Comparison of ENCODE assay signal across 9 cellular contexts in genomic region chr9:92180669-92181181, GRCh38.
DNase-seq lines count a peak whose midpoint lies in the region; ATAC-seq and TF ChIP-seq lines count a peak whose summit lies in the region.
"Had no signal": no experiment of that assay in that cellular context is flagged by ENCODE, and none has a peak within 500 bp of the region (broad histone marks: within the 10 kb centered on the region; RNA-seq: fewer than 3 reads in every experiment).

No MANE protein-coding gene starts in this region.

- no peak for TF ChIP-seq EP300 in suprapubic skin (IDR thresholded peaks at IDR 0.05)

- WGBS in suprapubic skin: 60% methylated on average over 7 of the region's 7 CpGs

- H3K4me1 ChIP-seq in mucosa of descending colon (ENCODE audit: low read depth) (no peaks in the 10 kb centered on the region), suprapubic skin (no peaks in the 10 kb centered on the region)

- H3K4me3 ChIP-seq in MG63: no peak overlapping the region
- H3K4me3 ChIP-seq in cardiac fibroblast (replicated peaks in 1 of 2; ENCODE audit: low read depth in 2 of 2, low read length in 2 of 2): no peak overlapping the region
- H3K4me3 ChIP-seq in mucosa of descending colon: no peak overlapping the region
- no peak overlapping the region for H3K4me3 ChIP-seq in suprapubic skin

- DNase-seq in Daoy (ENCODE audit: low read depth) (peak; percentile 80), MG63 (peak; percentile 71), cardiac fibroblast (ENCODE audit: low read depth in 2 of 2) (peak; percentile 66 to 81), mucosa of descending colon (peak in 1 of 3 donors; percentile 28), suprapubic skin (ENCODE audit: low spot score in 2 of 2) (no peak)
- no peak for DNase-seq in stimulated activated CD4-positive, alpha-beta T cell treated with anti-CD3 and anti-CD28 coated beads, Interleukin-2, amount 100 ng/mL, for 48 hours
- no peak for DNase-seq in activated naive CD4-positive, alpha-beta T cell treated with anti-CD3 and anti-CD28 coated beads, Interleukin-2, amount 50 U/mL, for 16 hours
- DNase-seq: activated CD4-positive, alpha-beta T cell treated with anti-CD3 and anti-CD28 coated beads, Interleukin-2, amount 50 U/mL, for 48 hours had no signal

- H3K9me3 ChIP-seq in MG63 (no peaks in the 10 kb centered on the region), mucosa of descending colon (no peaks in the 10 kb centered on the region), suprapubic skin (no peaks in the 10 kb centered on the region)

- H3K27me3 ChIP-seq in MG63 (no peaks in the 10 kb centered on the region), suprapubic skin (no peaks in the 10 kb centered on the region)

- H3K36me3 ChIP-seq in MG63: no peaks in the 10 kb centered on the region
- no peaks in the 10 kb centered on the region for H3K36me3 ChIP-seq in mucosa of descending colon (ENCODE audit: low read depth)
- no peaks in the 10 kb centered on the region for H3K36me3 ChIP-seq in suprapubic skin

- intact Hi-C loops in mucosa of descending colon (cut with DNase I, micrococcal nuclease): no loop called here

- ATAC-seq in mucosa of descending colon (peak; percentile 60), HG02840 (IDR thresholded peaks at IDR 0.05; ENCODE audit: low FRiP score, unreplicated experiment) (no peak)

- no peak for TF ChIP-seq CTCF in cardiac fibroblast (IDR thresholded peaks at IDR 0.05; ENCODE audit: low read depth, low read length)
- TF ChIP-seq CTCF in mucosa of descending colon (IDR thresholded peaks at IDR 0.05): no peak
- TF ChIP-seq CTCF in suprapubic skin (IDR thresholded peaks at IDR 0.05): no peak

- no peak for TF ChIP-seq POLR2A in suprapubic skin (IDR thresholded peaks at IDR 0.05)

- H3K27ac ChIP-seq in suprapubic skin: no peak overlapping the region

Comparison
In these comparisons a context has a peak if more than half of its experiments do, and no peak if none do; other contexts are left out.
1. DNase-seq: peak in Daoy (single experiment), MG63 (single experiment) and cardiac fibroblast (2 of 2); none in stimulated activated CD4-positive, alpha-beta T cell treated with anti-CD3 and anti-CD28 coated beads, Interleukin-2, amount 100 ng/mL, for 48 hours (0 of 2), suprapubic skin (0 of 2) and activated naive CD4-positive, alpha-beta T cell treated with anti-CD3 and anti-CD28 coated beads, Interleukin-2, amount 50 U/mL, for 16 hours (single experiment).